8 cellular contexts compared by ENCODE assay signal in the genomic region with DNA sequence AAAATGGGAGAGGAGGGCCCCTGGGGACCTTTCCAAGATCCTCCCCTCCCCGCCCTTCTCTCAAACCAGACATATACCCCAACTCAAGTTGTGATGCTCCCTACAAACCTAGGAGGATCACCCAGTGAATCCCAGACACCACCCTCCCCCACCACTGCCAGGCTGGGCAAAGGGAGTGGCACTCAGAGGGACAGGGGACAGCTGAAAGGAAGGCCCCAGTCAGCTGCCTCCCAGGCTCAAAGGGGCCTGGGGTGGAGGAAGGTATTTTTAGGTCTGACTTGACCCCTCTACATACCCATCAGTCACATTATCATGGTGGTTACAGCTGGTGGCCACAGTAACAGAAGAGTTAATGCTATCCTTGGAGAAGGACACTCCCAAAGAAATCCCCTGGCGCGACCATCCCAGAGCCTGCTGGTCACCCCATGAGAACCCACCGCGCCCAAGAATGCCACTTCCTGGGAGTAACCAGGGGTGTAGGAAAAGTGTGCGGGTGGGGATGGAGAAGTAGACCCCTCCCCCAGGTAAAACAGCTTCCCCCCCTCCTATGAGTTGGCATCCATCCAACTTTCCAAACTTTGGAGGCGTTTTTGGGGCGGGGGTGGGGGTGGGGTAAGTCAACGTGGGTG. TPM values are rescaled to one million over a fixed set of nuclear protein-coding genes. Genes with fewer than 3 reads are reported as not detected.
A peak's percentile ranks its signal among the peaks of the same experiment; 100 is the strongest.
DNase-seq lines count a peak whose midpoint lies in the region; ATAC-seq and TF ChIP-seq lines count a peak whose summit lies in the region.

No MANE protein-coding gene starts in this region.

- H3K4me1 ChIP-seq in iPS DF 6.9 (ENCODE audit: control insufficient read depth, insufficient read depth, low read length) (peaks cover 3% of the 10 kb centered on the region), suprapubic skin (peaks cover 58% of the 10 kb centered on the region)

- H3K27me3 ChIP-seq in iPS DF 6.9 (ENCODE audit: control insufficient read depth, insufficient read depth, low read length) (no peaks in the 10 kb centered on the region), suprapubic skin (no peaks in the 10 kb centered on the region)

- TF ChIP-seq POLR2A in suprapubic skin (IDR thresholded peaks at IDR 0.05) = no peak

- ATAC-seq in activated CD8-positive, alpha-beta T cell treated with anti-CD3 and anti-CD28 coated beads for 36 hours = no peak
- ATAC-seq in HG03378 (IDR thresholded peaks at IDR 0.05; ENCODE audit: unreplicated experiment) = no peak

- no peak for TF ChIP-seq EP300 in suprapubic skin (IDR thresholded peaks at IDR 0.05)

- H3K27ac ChIP-seq in iPS DF 6.9 (ENCODE audit: low read length) (no peak overlapping the region), suprapubic skin (peak overlapping the region; percentile 67)

- H3K27me3 Mint-ChIP-seq in T-helper 1 cell treated with Interleukin-12 subunit alpha and Interleukin-12 subunit beta and Interleukin-4 antibody, amounts not matched to agents 30 μg/mL and 1 μg/mL, for 36 hours (ENCODE audit: low read depth) = no peaks in the 10 kb centered on the region
- H3K27me3 Mint-ChIP-seq in activated CD8-positive, alpha-beta T cell treated with anti-CD3 and anti-CD28 coated beads for 36 hours = no peaks in the 10 kb centered on the region

- H3K9me3 ChIP-seq in iPS DF 6.9 (ENCODE audit: control insufficient read depth, insufficient read depth, low read length) = no peaks in the 10 kb centered on the region
- H3K9me3 ChIP-seq in suprapubic skin = no peaks in the 10 kb centered on the region

- H3K36me3 Mint-ChIP-seq in T-helper 1 cell treated with Interleukin-12 subunit alpha and Interleukin-12 subunit beta and Interleukin-4 antibody, amounts not matched to agents 30 μg/mL and 1 μg/mL, for 36 hours (ENCODE audit: low read depth) = peaks cover 25% of the 10 kb centered on the region
- peaks cover 19% of the 10 kb centered on the region for H3K36me3 Mint-ChIP-seq in activated CD8-positive, alpha-beta T cell treated with anti-CD3 and anti-CD28 coated beads for 36 hours (ENCODE audit: low read depth)

- H3K4me1 Mint-ChIP-seq in T-helper 1 cell treated with Interleukin-12 subunit alpha and Interleukin-12 subunit beta and Interleukin-4 antibody, amounts not matched to agents 30 μg/mL and 1 μg/mL, for 36 hours (ENCODE audit: low read depth) = peaks cover 48% of the 10 kb centered on the region
- peaks cover 31% of the 10 kb centered on the region for H3K4me1 Mint-ChIP-seq in activated CD8-positive, alpha-beta T cell treated with anti-CD3 and anti-CD28 coated beads for 36 hours (ENCODE audit: low read depth)

- peak overlapping the region; percentile 74 for H3K4me3 Mint-ChIP-seq in T-helper 1 cell treated with Interleukin-12 subunit alpha and Interleukin-12 subunit beta and Interleukin-4 antibody, amounts not matched to agents 30 μg/mL and 1 μg/mL, for 36 hours
- peak overlapping the region; percentile 90 for H3K4me3 Mint-ChIP-seq in activated CD8-positive, alpha-beta T cell treated with anti-CD3 and anti-CD28 coated beads for 36 hours

- DNase-seq in T-helper 1 cell (no peak), iPS DF 6.9 (ENCODE audit: low read depth, low spot score) (no peak), suprapubic skin (ENCODE audit: low spot score in 2 of 2) (peak in 1 of 2 donors; percentile 78), middle frontal gyrus (ENCODE audit: extremely low spot score, low spot score) (no peak)
- DNase-seq in activated CD8-positive, alpha-beta T cell treated with anti-CD3 and anti-CD28 coated beads for 36 hours = no peak
- no peak for DNase-seq in central memory CD4-positive, alpha-beta T cell

- TF ChIP-seq CTCF in activated CD8-positive, alpha-beta T cell treated with anti-CD3 and anti-CD28 coated beads for 36 hours (IDR thresholded peaks at IDR 0.05) = no peak
- no peak for TF ChIP-seq CTCF in suprapubic skin (IDR thresholded peaks at IDR 0.05)

- CTCF ChIA-PET in activated CD8-positive, alpha-beta T cell treated with anti-CD3 and anti-CD28 coated beads for 36 hours (lab: Charles Lee) = interaction anchor here (0.7 to 3.9 kb wide), 10 partner anchors 11 to 214 kb away, joined by 3 to 20 read pairs (median 6); a partner anchor contains a TSS

- no CpG with 5 or more reads among the region's 9 CpGs for WGBS in iPS DF 6.9 (ENCODE audit: insufficient coverage, insufficient read length)
- WGBS in suprapubic skin = 26% methylated on average over 7 of the region's 9 CpGs

- H3K27ac Mint-ChIP-seq in T-helper 1 cell treated with Interleukin-12 subunit alpha and Interleukin-12 subunit beta and Interleukin-4 antibody, amounts not matched to agents 30 μg/mL and 1 μg/mL, for 36 hours = no peak overlapping the region
- peak overlapping the region; percentile 69 for H3K27ac Mint-ChIP-seq in activated CD8-positive, alpha-beta T cell treated with anti-CD3 and anti-CD28 coated beads for 36 hours

- H3K4me3 ChIP-seq in iPS DF 6.9 (ENCODE audit: low read length) (peak overlapping the region; percentile 71; the same call in 1 of the 2 replicates), suprapubic skin (peak overlapping the region; percentile 68)

- intact Hi-C loops in activated CD8-positive, alpha-beta T cell treated with anti-CD3 and anti-CD28 coated beads for 36 hours (cut with micrococcal nuclease) = no loop called here

- POLR2A ChIA-PET in activated CD8-positive, alpha-beta T cell treated with anti-CD3 and anti-CD28 coated beads for 36 hours (lab: Charles Lee) = interaction anchor here (1.6 to 2.0 kb wide), 3 partner anchors 8 to 11 kb away, joined by 3 to 6 read pairs (median 4); no protein-coding TSS in a partner anchor

- no peaks in the 10 kb centered on the region for H3K9me3 Mint-ChIP-seq in T-helper 1 cell treated with Interleukin-12 subunit alpha and Interleukin-12 subunit beta and Interleukin-4 antibody, amounts not matched to agents 30 μg/mL and 1 μg/mL, for 36 hours
- no peaks in the 10 kb centered on the region for H3K9me3 Mint-ChIP-seq in activated CD8-positive, alpha-beta T cell treated with anti-CD3 and anti-CD28 coated beads for 36 hours

- H3K36me3 ChIP-seq in iPS DF 6.9 (ENCODE audit: control insufficient read depth, insufficient read depth, low read length) = peaks cover 17% of the 10 kb centered on the region
- peaks cover 15% of the 10 kb centered on the region for H3K36me3 ChIP-seq in suprapubic skin

RNA-seq across cellular contexts. Expression of a gene that starts 1.2 kb away (rescaled TPM):
- 10 to 100 TPM; 13.1 to 14.2 TPM for total RNA-seq in activated CD8-positive, alpha-beta T cell treated with anti-CD3 and anti-CD28 coated beads for 36 hours
- 10 to 100 TPM in 2 of 4 donors, 1 to 10 TPM in 2; 7.9 to 32.9 (median 17.1) TPM for total RNA-seq in suprapubic skin

RNA-seq across cellular contexts. Expression of a gene that starts 3.8 kb away (rescaled TPM):
- total RNA-seq in activated CD8-positive, alpha-beta T cell treated with anti-CD3 and anti-CD28 coated beads for 36 hours = 1,000 to 10,000 TPM; 3,130 to 3,175 TPM
- total RNA-seq in suprapubic skin = 1,000 to 10,000 TPM; 2,327 to 3,514 (median 3,192) TPM

RNA-seq across cellular contexts. Expression of a gene that starts 29.4 kb away (rescaled TPM):
- total RNA-seq in activated CD8-positive, alpha-beta T cell treated with anti-CD3 and anti-CD28 coated beads for 36 hours = under 1 TPM; 0.47 to 0.56 TPM
- 10 to 100 TPM; 10.9 to 26.4 (median 16.5) TPM for total RNA-seq in suprapubic skin

RNA-seq across cellular contexts. Expression of a gene that starts 30.3 kb away (rescaled TPM):
- total RNA-seq in activated CD8-positive, alpha-beta T cell treated with anti-CD3 and anti-CD28 coated beads for 36 hours = not detected
- total RNA-seq in suprapubic skin = not detected

RNA-seq across cellular contexts. Expression of a gene that starts 44.9 kb away (rescaled TPM):
- total RNA-seq in activated CD8-positive, alpha-beta T cell treated with anti-CD3 and anti-CD28 coated beads for 36 hours = 1 to 10 TPM; 1.7 to 2.4 TPM
- 10 to 100 TPM in 1 of 4 donors, 1 to 10 TPM in 3; 5.3 to 14.1 (median 6.3) TPM for total RNA-seq in suprapubic skin

Comparison
In these comparisons a context has a peak if more than half of its experiments do, and no peak if none do; other contexts are left out.
1. RNA of a gene that starts 29.4 kb away (total RNA-seq): 10.9 to 26.4 TPM in suprapubic skin; 0.47 to 0.56 TPM in activated CD8-positive, alpha-beta T cell treated with anti-CD3 and anti-CD28 coated beads for 36 hours; every median in the first group is over 4 times any median in the second.